ENCODE assay signal across 29 cellular contexts in the genomic region with DNA sequence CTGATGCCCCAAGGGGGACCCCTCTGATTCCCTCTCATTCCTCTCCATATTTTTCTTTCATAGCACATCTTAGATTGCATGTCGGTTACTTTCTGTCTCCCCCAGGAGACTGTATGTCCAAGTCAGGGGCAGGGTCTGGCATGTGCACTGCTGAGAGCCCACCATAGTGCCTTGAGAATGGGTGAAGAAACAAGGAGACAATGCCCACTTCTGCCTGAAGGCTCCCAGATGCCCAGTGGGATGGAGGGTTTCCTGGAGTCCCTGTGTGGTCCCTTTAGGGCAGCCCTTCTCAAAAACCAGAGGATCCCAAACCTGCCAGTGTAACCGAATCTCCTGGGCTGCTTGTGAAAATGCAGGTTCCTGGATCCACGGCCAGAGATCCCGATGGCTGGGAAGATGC.
"Had no signal": no experiment of that assay in that cellular context is flagged by ENCODE, and none has a peak within 500 bp of the region (broad histone marks: within the 10 kb centered on the region; RNA-seq: fewer than 3 reads in every experiment).

No MANE protein-coding gene starts in this region.

- H3K4me3 ChIP-seq: dorsolateral prefrontal cortex, gastrocnemius medialis, heart left ventricle, left ventricle myocardium inferior, lung, mucosa of descending colon, right lobe of liver, thyroid gland had no signal

- H3K4me1 Mint-ChIP-seq: immature natural killer cell; memory B cell; naive B cell; neural crest cell; stimulated activated naive B cell treated with anti-CD40 and anti-IgM and Interleukin-4, amounts not matched to agents 10 μg/mL and 1 μg/mL and 100 μg/mL, for 72 hours had no signal

- DNase-seq: cerebellar nuclear complex; dorsolateral prefrontal cortex; effector CD4-positive, alpha-beta T cell; gastrocnemius medialis; heart left ventricle; hippocampal formation; immature natural killer cell; islet precursor cell; kidney glomerular epithelial cell; left colon; left ventricle myocardium inferior; mucosa of descending colon; naive B cell; right lobe of liver; small intestine; stimulated activated CD4-positive, alpha-beta T cell treated with anti-CD3 and anti-CD28 coated beads, Interleukin-15, amount 100 ng/mL, for 24 hours; stimulated activated CD4-positive, alpha-beta T cell treated with anti-CD3 and anti-CD28 coated beads, Interleukin-2, amount 100 ng/mL, for 48 hours; stimulated activated naive B cell treated with anti-CD40 and anti-IgM and Interleukin-4, amounts not matched to agents 10 μg/mL and 1 μg/mL and 100 μg/mL, for 72 hours; thyroid gland had no signal

- H3K27me3 Mint-ChIP-seq: memory B cell had no signal

- H3K27ac Mint-ChIP-seq: immature natural killer cell; memory B cell; natural killer cell treated with Interleukin-12 subunit alpha and Interleukin-12 subunit beta and Interleukin-15 and Interleukin-18, amount 100 ng/mL, for 72 hours; progenitor cell of endocrine pancreas; stimulated activated naive B cell treated with anti-CD40 and anti-IgM and Interleukin-4, amounts not matched to agents 10 μg/mL and 1 μg/mL and 100 μg/mL, for 72 hours; stimulated activated naive CD8-positive, alpha-beta T cell treated with anti-CD3 and anti-CD28 coated beads, Interleukin-15, Interleukin-2, amounts not matched to agents 100 ng/mL and 50 ng/mL, for 24 hours; type B pancreatic cell had no signal

- H3K9me3 Mint-ChIP-seq: immature natural killer cell; memory B cell; natural killer cell treated with Interleukin-12 subunit alpha and Interleukin-12 subunit beta and Interleukin-15 and Interleukin-18, amount 100 ng/mL, for 72 hours; neural crest cell; stimulated activated naive CD8-positive, alpha-beta T cell treated with anti-CD3 and anti-CD28 coated beads, Interleukin-15, Interleukin-2, amounts not matched to agents 100 ng/mL and 50 ng/mL, for 24 hours; type B pancreatic cell had no signal

- H3K27me3 ChIP-seq: dorsolateral prefrontal cortex, gastrocnemius medialis, right lobe of liver, thyroid gland had no signal

- H3K27ac ChIP-seq: dorsolateral prefrontal cortex, epithelial cell of prostate, gastrocnemius medialis, heart left ventricle, left ventricle myocardium inferior, neutrophil, parathyroid adenoma, right lobe of liver, thyroid gland had no signal

- H2AFZ ChIP-seq: parathyroid adenoma had no signal

- H3K36me3 Mint-ChIP-seq: immature natural killer cell; memory B cell; naive B cell; natural killer cell treated with Interleukin-12 subunit alpha and Interleukin-12 subunit beta and Interleukin-15 and Interleukin-18, amount 100 ng/mL, for 72 hours; stimulated activated naive B cell treated with anti-CD40 and anti-IgM and Interleukin-4, amounts not matched to agents 10 μg/mL and 1 μg/mL and 100 μg/mL, for 72 hours; type B pancreatic cell had no signal

- H3K4me1 ChIP-seq: gastrocnemius medialis, heart left ventricle, left ventricle myocardium inferior, parathyroid adenoma, right lobe of liver, thyroid gland had no signal

- H3K79me2 ChIP-seq: parathyroid adenoma had no signal

- H3K36me3 ChIP-seq: gastrocnemius medialis, heart left ventricle, left ventricle myocardium inferior, neutrophil, right lobe of liver, thyroid gland had no signal

- ATAC-seq: gastrocnemius medialis; heart left ventricle; left colon; mucosa of descending colon; natural killer cell treated with Interleukin-12 subunit alpha and Interleukin-12 subunit beta and Interleukin-15 and Interleukin-18, amount 100 ng/mL, for 72 hours; right lobe of liver; stimulated activated naive B cell treated with anti-CD40 and anti-IgM and Interleukin-4, amounts not matched to agents 10 μg/mL and 1 μg/mL and 100 μg/mL, for 72 hours had no signal

- H3K9me3 ChIP-seq: gastrocnemius medialis, heart left ventricle, left ventricle myocardium inferior, mucosa of descending colon, neutrophil, right lobe of liver, thyroid gland had no signal

- H3K4me3 Mint-ChIP-seq: immature natural killer cell; memory B cell; naive B cell; natural killer cell treated with Interleukin-12 subunit alpha and Interleukin-12 subunit beta and Interleukin-15 and Interleukin-18, amount 100 ng/mL, for 72 hours; neural crest cell; stimulated activated naive B cell treated with anti-CD40 and anti-IgM and Interleukin-4, amounts not matched to agents 10 μg/mL and 1 μg/mL and 100 μg/mL, for 72 hours; stimulated activated naive CD8-positive, alpha-beta T cell treated with anti-CD3 and anti-CD28 coated beads, Interleukin-15, Interleukin-2, amounts not matched to agents 100 ng/mL and 50 ng/mL, for 24 hours; type B pancreatic cell had no signal
